1 cellular context compared by ENCODE assay signal in the genomic region with DNA sequence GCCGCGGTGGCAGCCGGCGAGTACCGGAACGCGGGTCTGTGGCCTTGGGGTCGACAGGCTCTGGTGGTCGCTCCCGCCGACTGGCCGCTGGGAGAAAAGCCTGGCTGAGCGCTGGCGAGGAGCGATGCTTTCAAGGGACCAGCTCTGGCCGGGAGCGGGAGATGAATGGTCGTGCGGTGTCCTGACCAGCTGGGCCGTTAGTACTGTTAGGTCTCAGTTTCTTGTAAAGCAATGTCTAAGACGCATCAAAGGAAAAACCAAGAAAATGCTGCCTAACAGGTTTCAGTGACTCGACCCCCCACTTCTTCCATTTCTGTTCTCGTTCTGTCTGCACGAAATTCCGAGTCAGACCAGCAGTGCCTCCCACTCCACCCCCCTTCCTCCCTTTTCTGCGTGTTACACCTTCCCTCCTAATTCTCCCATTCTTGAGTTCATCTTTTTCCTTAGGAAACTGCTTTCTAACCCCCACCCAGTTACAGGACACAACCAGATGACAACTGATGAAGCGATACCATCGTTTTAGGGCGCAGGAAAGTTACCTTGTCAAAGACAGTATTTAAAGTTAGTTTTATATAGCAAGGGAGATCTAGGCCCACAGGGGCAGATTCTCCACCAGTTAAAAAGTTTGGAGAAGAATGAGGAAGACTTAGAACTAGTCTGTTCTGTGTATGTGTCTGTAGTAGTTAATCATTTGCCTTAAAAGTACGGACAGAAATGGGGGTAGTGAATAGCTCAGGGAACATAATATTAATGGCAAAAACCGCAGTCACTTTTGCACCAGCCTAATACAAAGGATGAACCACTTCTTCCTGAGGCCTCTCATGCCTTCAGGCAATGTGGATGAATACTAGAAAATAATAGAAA.
TF ChIP-seq lines count a peak whose summit lies in the region.

No MANE protein-coding gene starts in this region.

TF ChIP-seq in K562, 482 proteins besides CTCF, POLR2A, EP300 and RAD21 (continued from another document):
- TF ChIP-seq, protein P1, sequence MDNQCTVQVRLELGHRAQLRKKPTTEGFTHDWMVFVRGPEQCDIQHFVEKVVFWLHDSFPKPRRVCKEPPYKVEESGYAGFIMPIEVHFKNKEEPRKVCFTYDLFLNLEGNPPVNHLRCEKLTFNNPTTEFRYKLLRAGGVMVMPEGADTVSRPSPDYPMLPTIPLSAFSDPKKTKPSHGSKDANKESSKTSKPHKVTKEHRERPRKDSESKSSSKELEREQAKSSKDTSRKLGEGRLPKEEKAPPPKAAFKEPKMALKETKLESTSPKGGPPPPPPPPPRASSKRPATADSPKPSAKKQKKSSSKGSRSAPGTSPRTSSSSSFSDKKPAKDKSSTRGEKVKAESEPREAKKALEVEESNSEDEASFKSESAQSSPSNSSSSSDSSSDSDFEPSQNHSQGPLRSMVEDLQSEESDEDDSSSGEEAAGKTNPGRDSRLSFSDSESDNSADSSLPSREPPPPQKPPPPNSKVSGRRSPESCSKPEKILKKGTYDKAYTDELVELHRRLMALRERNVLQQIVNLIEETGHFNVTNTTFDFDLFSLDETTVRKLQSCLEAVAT (IDR thresholded peaks at IDR 0.05), result peak; percentile 42 to 45; a peak in 1 of 4 replicates
- no peak for TF ChIP-seq IFI16 (CRISPR knock-in tag; IDR thresholded peaks at IDR 0.05)
- TF ChIP-seq ARID2 (IDR thresholded peaks at IDR 0.05), result 0 out of 2 replicates have a peak, but pooled peaks have one; percentile 38
- no peak for TF ChIP-seq ZNF274 (IDR thresholded peaks at IDR 0.05; ENCODE audit: borderline replicate concordance, low read depth, low read length)
- TF ChIP-seq, protein P2, sequence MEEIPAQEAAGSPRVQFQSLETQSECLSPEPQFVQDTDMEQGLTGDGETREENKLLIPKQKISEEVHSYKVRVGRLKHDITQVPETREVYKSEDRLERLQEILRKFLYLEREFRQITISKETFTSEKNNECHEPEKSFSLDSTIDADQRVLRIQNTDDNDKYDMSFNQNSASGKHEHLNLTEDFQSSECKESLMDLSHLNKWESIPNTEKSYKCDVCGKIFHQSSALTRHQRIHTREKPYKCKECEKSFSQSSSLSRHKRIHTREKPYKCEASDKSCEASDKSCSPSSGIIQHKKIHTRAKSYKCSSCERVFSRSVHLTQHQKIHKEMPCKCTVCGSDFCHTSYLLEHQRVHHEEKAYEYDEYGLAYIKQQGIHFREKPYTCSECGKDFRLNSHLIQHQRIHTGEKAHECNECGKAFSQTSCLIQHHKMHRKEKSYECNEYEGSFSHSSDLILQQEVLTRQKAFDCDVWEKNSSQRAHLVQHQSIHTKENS (CRISPR knock-in tag; IDR thresholded peaks at IDR 0.05), result no peak
- no peak for TF ChIP-seq GTF2E2 (tag; IDR thresholded peaks at IDR 0.05)
- TF ChIP-seq SPI1 (IDR thresholded peaks at IDR 0.05; ENCODE audit: borderline replicate concordance, low read depth, low read length), result 0 out of 2 replicates have a peak, but pooled peaks have one; percentile 11
